Comparison of ENCODE assay signal across 9 cellular contexts in genomic region chr16:20675488-20676267, GRCh38. TPM values are rescaled to one million over a fixed set of nuclear protein-coding genes. Genes with fewer than 3 reads are reported as not detected.
A peak's percentile ranks its signal among the peaks of the same experiment; 100 is the strongest.
DNase-seq lines count a peak whose midpoint lies in the region; ATAC-seq and TF ChIP-seq lines count a peak whose summit lies in the region.
"Had no signal": no experiment of that assay in that cellular context is flagged by ENCODE, and none has a peak within 500 bp of the region (broad histone marks: within the 10 kb centered on the region; RNA-seq: fewer than 3 reads in every experiment).

No MANE protein-coding gene starts in this region.

- no peak overlapping the region for H4K8ac ChIP-seq in mesenchymal stem cell (ENCODE audit: low read length)

- no peak overlapping the region for H2BK12ac ChIP-seq in mesenchymal stem cell (ENCODE audit: low read length in 2 of 2)

- CTCF ChIA-PET in Calu3 (lab: Charles Lee): interaction anchor here (0.6 to 1.4 kb wide), 3 partner anchors 15 to 65 kb away, joined by 3 read pairs; no protein-coding TSS in a partner anchor
- CTCF ChIA-PET in PC-3 (lab: Charles Lee): no interaction called here

- no peak overlapping the region for H2BK15ac ChIP-seq in mesenchymal stem cell (ENCODE audit: low read depth, poor library complexity, severe bottlenecking)

- H3K4me2 ChIP-seq in PC-3 (ENCODE audit: low read length): peak overlapping the region; percentile 81
- H3K4me2 ChIP-seq in mesenchymal stem cell (ENCODE audit: low read length, poor library complexity, severe bottlenecking): peak overlapping the region; percentile 47

- intact Hi-C loops in Calu3 (cut with micrococcal nuclease; ENCODE audit: unreplicated experiment) (loop anchor here (2.0 kb wide), 1 partner anchor 23 kb away; no protein-coding TSS in a partner anchor), PC-3 (cut with micrococcal nuclease) (no loop called here)
- intact Hi-C loops in dendritic cell treated with granulocyte-macrophage colony-stimulating factor and Interleukin-4, amounts not matched to agents 40 ng/mL and 50 ng/mL, for 4 days (cut with micrococcal nuclease): no loop called here

- H3K4me3 Mint-ChIP-seq in Calu3 (ENCODE audit: low read depth, unreplicated experiment): peak overlapping the region; percentile 72
- peak overlapping the region; percentile 72 for H3K4me3 Mint-ChIP-seq in dendritic cell treated with granulocyte-macrophage colony-stimulating factor and Interleukin-4, amounts not matched to agents 40 ng/mL and 50 ng/mL, for 4 days

- no peaks in the 10 kb centered on the region for H3F3A ChIP-seq in PC-3 (ENCODE audit: low read length, unreplicated experiment)

- BruUV-seq in Calu3 (replicated peaks; lab: Mats Ljungman, UMichigan): TSS peak; percentile 77
- no TSS peak for BruUV-seq in PC-3 (replicated peaks; lab: Mats Ljungman, UMichigan)

- no peaks in the 10 kb centered on the region for H3K79me2 ChIP-seq in PC-3 (ENCODE audit: low read length)

- no peak overlapping the region for H3K18ac ChIP-seq in mesenchymal stem cell (ENCODE audit: low read depth in 1 of 2, low read length in 2 of 2)

- no peak for TF ChIP-seq CTCF in Calu3 (IDR thresholded peaks at IDR 0.05; ENCODE audit: unreplicated experiment)
- no peak for TF ChIP-seq CTCF in PC-3 (conservative IDR thresholded peaks at IDR 0.05; ENCODE audit: low read depth, low read length)
- no peak for TF ChIP-seq CTCF in thoracic aorta (IDR thresholded peaks at IDR 0.05)

- H3K27me3 ChIP-seq in PC-3 (ENCODE audit: low read length) (no peaks in the 10 kb centered on the region), mesenchymal stem cell (ENCODE audit: control insufficient read depth in 1 of 2, insufficient read depth in 1 of 2, low read length in 2 of 2) (peaks cover 3 to 13% of the 10 kb centered on the region in 2 experiments), thoracic aorta (replicated peaks; ENCODE audit: insufficient read depth) (no peaks in the 10 kb centered on the region)

- no peak overlapping the region for H2AK5ac ChIP-seq in mesenchymal stem cell (ENCODE audit: low read length, severe bottlenecking)

- H3K4me1 Mint-ChIP-seq in Calu3 (ENCODE audit: low read depth, unreplicated experiment): peaks cover 47% of the 10 kb centered on the region
- peaks cover 29% of the 10 kb centered on the region for H3K4me1 Mint-ChIP-seq in dendritic cell treated with granulocyte-macrophage colony-stimulating factor and Interleukin-4, amounts not matched to agents 40 ng/mL and 50 ng/mL, for 4 days (ENCODE audit: low read depth)

- H2BK120ac ChIP-seq in mesenchymal stem cell (ENCODE audit: low read depth, low read length): no peak overlapping the region

- H3K27ac ChIP-seq in PC-3 (ENCODE audit: low read length) (peak overlapping the region; percentile 52), mesenchymal stem cell (ENCODE audit: low read length, poor library complexity, severe bottlenecking) (no peak overlapping the region), thoracic aorta (peak overlapping the region; percentile 68 to 81)

- peaks cover 27% of the 10 kb centered on the region for H3K36me3 Mint-ChIP-seq in Calu3 (ENCODE audit: insufficient read depth, unreplicated experiment)
- H3K36me3 Mint-ChIP-seq in dendritic cell treated with granulocyte-macrophage colony-stimulating factor and Interleukin-4, amounts not matched to agents 40 ng/mL and 50 ng/mL, for 4 days (ENCODE audit: low read depth): no peaks in the 10 kb centered on the region

- H3K27ac Mint-ChIP-seq in Calu3 (ENCODE audit: unreplicated experiment): peak overlapping the region; percentile 24
- peak overlapping the region; percentile 74 for H3K27ac Mint-ChIP-seq in dendritic cell treated with granulocyte-macrophage colony-stimulating factor and Interleukin-4, amounts not matched to agents 40 ng/mL and 50 ng/mL, for 4 days

- H4K91ac ChIP-seq in mesenchymal stem cell (ENCODE audit: low read length): no peak overlapping the region

- H3K36me3 ChIP-seq in PC-3 (ENCODE audit: low read depth, low read length) (no peaks in the 10 kb centered on the region), mesenchymal stem cell (ENCODE audit: control insufficient read depth in 1 of 2, insufficient read depth in 2 of 2, low read depth in 1 of 2, low read length in 2 of 2) (no peaks in the 10 kb centered on the region), thoracic aorta (no peaks in the 10 kb centered on the region)

- H3K4ac ChIP-seq in mesenchymal stem cell (ENCODE audit: low read depth in 1 of 2, low read length in 2 of 2): no peak overlapping the region

- H3K23ac ChIP-seq in mesenchymal stem cell (ENCODE audit: low read length in 2 of 2): no peak overlapping the region

- H3K9me2 ChIP-seq in PC-3 (replicated peaks; ENCODE audit: low read length): no peaks in the 10 kb centered on the region

- H3K9me3 ChIP-seq in PC-3 (ENCODE audit: low read length) (no peaks in the 10 kb centered on the region), mesenchymal stem cell (ENCODE audit: control insufficient read depth, low read length) (no peaks in the 10 kb centered on the region), thoracic aorta (no peaks in the 10 kb centered on the region)

- no peaks in the 10 kb centered on the region for H3K27me3 Mint-ChIP-seq in Calu3 (ENCODE audit: unreplicated experiment)
- no peaks in the 10 kb centered on the region for H3K27me3 Mint-ChIP-seq in dendritic cell treated with granulocyte-macrophage colony-stimulating factor and Interleukin-4, amounts not matched to agents 40 ng/mL and 50 ng/mL, for 4 days

- peak overlapping the region; percentile 59 for H2AFZ ChIP-seq in PC-3 (ENCODE audit: low read length)
- peak overlapping the region; percentile 11 for H2AFZ ChIP-seq in mesenchymal stem cell (ENCODE audit: low read depth, low read length)

- no peaks in the 10 kb centered on the region for H3K9me3 Mint-ChIP-seq in Calu3 (ENCODE audit: low read depth, unreplicated experiment)
- no peaks in the 10 kb centered on the region for H3K9me3 Mint-ChIP-seq in dendritic cell treated with granulocyte-macrophage colony-stimulating factor and Interleukin-4, amounts not matched to agents 40 ng/mL and 50 ng/mL, for 4 days

- H3K14ac ChIP-seq in mesenchymal stem cell (ENCODE audit: low read length in 2 of 2): no peak overlapping the region

- no peaks in the 10 kb centered on the region for H3K79me1 ChIP-seq in mesenchymal stem cell (replicated peaks; ENCODE audit: low read length, poor library complexity, severe bottlenecking)

- DNase-seq in Calu3 (peak; percentile 68), PC-3 (peak; percentile 54), mesenchymal stem cell (no peak), thoracic aorta (ENCODE audit: low spot score) (no peak), NCI-H226 (no peak), DMS114 treated with DMSO at 0.1 percent for 48 hours (lab: John Stamatoyannopoulos, UW; ENCODE audit: unreplicated experiment) (no peak)

- H3K4me3 ChIP-seq in PC-3 (ENCODE audit: low read length) (peak overlapping the region; percentile 62), mesenchymal stem cell (ENCODE audit: insufficient read depth in 1 of 2, low read depth in 1 of 2, low read length in 2 of 2) (peak overlapping the region in 1 of 2 experiments; percentile 58), thoracic aorta (peak overlapping the region; percentile 79)

- no peaks in the 10 kb centered on the region for H4K20me1 ChIP-seq in PC-3 (ENCODE audit: low read length)

- ATAC-seq in HG02610 (IDR thresholded peaks at IDR 0.05; ENCODE audit: unreplicated experiment) (peak; percentile 50), PC-3 (peak; percentile 63), thoracic aorta (ENCODE audit: insufficient number of reproducible peaks, low FRiP score, low read depth) (no peak)

- no peak overlapping the region for H2BK5ac ChIP-seq in mesenchymal stem cell (ENCODE audit: low read depth, low read length, poor library complexity, severe bottlenecking)

- POLR2A ChIA-PET in PC-3 (lab: Charles Lee; ENCODE audit: unreplicated experiment): no interaction called here

- H3K9ac ChIP-seq in PC-3 (ENCODE audit: low read length): peak overlapping the region; percentile 32
- H3K9ac ChIP-seq in mesenchymal stem cell (ENCODE audit: low read length): no peak overlapping the region

- WGBS in mesenchymal stem cell: 16% methylated on average over 6 of the region's 6 CpGs

- H3K4me1 ChIP-seq in PC-3 (ENCODE audit: insufficient read depth, low read length) (peaks cover 18% of the 10 kb centered on the region), mesenchymal stem cell (ENCODE audit: control insufficient read depth, insufficient read depth, low read depth, low read length) (no peaks in the 10 kb centered on the region), thoracic aorta (ENCODE audit: control insufficient read depth in 1 of 2, low read depth in 2 of 2) (peaks cover 25 to 42% of the 10 kb centered on the region in 2 donors)

RNA-seq across cellular contexts. Expression of gene ACSM1, which starts 21.8 kb away (rescaled TPM):
- total RNA-seq in Calu3 (2022): 0.64 and 0.93 TPM in 2 replicates
- total RNA-seq in PC-3 (2014; rRNA removed): not detected in 2 replicates
- polyA plus RNA-seq in mesenchymal stem cell (2013, experiment 1 of 2): not detected
- not detected for polyA plus RNA-seq in mesenchymal stem cell (2013, experiment 2 of 2)
- 1 to 10 TPM in 1 of 2 donors, not detected in 1; 1.7 TPM for total RNA-seq in thoracic aorta
- total RNA-seq: fibroblast of lung had no signal
- polyA plus RNA-seq: fibroblast of lung had no signal

Comparison
In these comparisons a context has a peak if more than half of its experiments do, and no peak if none do; other contexts are left out.
1. DNase-seq: peak in Calu3 (single experiment) and PC-3 (single experiment); none in mesenchymal stem cell (single experiment), thoracic aorta (single experiment), NCI-H226 (single experiment) and DMS114 treated with DMSO at 0.1 percent for 48 hours (single experiment).